Comparison of ENCODE assay signal across 13 cellular contexts in the genomic region with DNA sequence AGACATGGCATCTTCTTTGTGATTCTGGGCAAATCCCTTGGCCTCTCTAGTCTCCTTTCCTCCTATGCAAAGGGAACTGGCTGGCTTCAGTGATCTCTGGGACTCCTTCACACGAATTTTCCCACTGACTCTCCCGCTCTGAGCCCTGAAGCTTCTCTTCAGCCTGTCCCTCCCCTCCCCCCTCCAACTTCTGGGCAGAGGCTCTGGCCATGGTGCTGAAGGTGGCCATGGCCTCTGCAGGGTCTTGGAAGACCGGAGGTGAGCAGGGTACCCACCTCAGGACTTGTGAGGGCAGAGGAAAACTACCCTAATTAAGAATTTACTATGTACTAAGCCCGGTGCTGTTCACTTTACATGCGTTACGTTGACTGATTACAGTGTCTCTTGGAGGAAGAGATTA. TPM values are rescaled to one million over a fixed set of nuclear protein-coding genes. Genes with fewer than 3 reads are reported as not detected.
DNase-seq lines count a peak whose midpoint lies in the region; ATAC-seq and TF ChIP-seq lines count a peak whose summit lies in the region.
"Had no signal": no experiment of that assay in that cellular context is flagged by ENCODE, and none has a peak within 500 bp of the region (broad histone marks: within the 10 kb centered on the region; RNA-seq: fewer than 3 reads in every experiment).

No MANE protein-coding gene starts in this region.

- intact Hi-C loops in vagina (cut with DNase I): no loop called here

- H3K27me3 ChIP-seq in GM23248 (replicated peaks; ENCODE audit: insufficient read depth): peaks cover 28% of the 10 kb centered on the region
- H3K27me3 ChIP-seq in mesendoderm (ENCODE audit: insufficient read depth, low read length, poor library complexity): no peaks in the 10 kb centered on the region
- H3K27me3 ChIP-seq in vagina: no peaks in the 10 kb centered on the region

- H3K4me3 ChIP-seq in GM23248: no peak overlapping the region
- no peak overlapping the region for H3K4me3 ChIP-seq in mesendoderm (ENCODE audit: low read length)
- no peak overlapping the region for H3K4me3 ChIP-seq in vagina
- H3K4me3 ChIP-seq: heart right ventricle, spleen had no signal

- WGBS in GM23248 (ENCODE audit: low coverage in 1 of 2, low lambda C conversion rate in 2 of 2, missing lambda C conversion rate in 2 of 2), 2 experiments: 1% methylated on average over 6 of the region's 6 CpGs
- WGBS in mesendoderm (ENCODE audit: extremely low coverage, insufficient coverage, low lambda C conversion rate): no CpG with 5 or more reads among the region's 6 CpGs

- no peaks in the 10 kb centered on the region for H4K20me1 ChIP-seq in GM23248 (ENCODE audit: insufficient read depth)

- no peak overlapping the region for H2BK5ac ChIP-seq in mesendoderm (ENCODE audit: low read length)

- in situ Hi-C loops in GM23248 (cut with MboI): no loop called here

- no peaks in the 10 kb centered on the region for H3K9me2 ChIP-seq in GM23248 (ENCODE audit: insufficient read depth)

- peak; percentile 47 for DNase-seq in GM23248
- DNase-seq in NCI-H460 (ENCODE audit: extremely low read depth, low read depth): peak; percentile 14
- DNase-seq in dermis blood vessel endothelial cell: peak; percentile 39
- peak; percentile 85 for DNase-seq in mesendoderm
- DNase-seq in NCI-H2081 treated with DMSO at 0.1 percent for 48 hours (lab: John Stamatoyannopoulos, UW): no peak
- no peak for DNase-seq in vagina (ENCODE audit: extremely low spot score in 2 of 2)
- DNase-seq in dedifferentiated amniotic fluid mesenchymal stem cell (ENCODE audit: extremely low spot score): no peak
- DNase-seq: activated CD4-positive, CD25-positive, alpha-beta regulatory T cell treated with anti-CD3 and anti-CD28 coated beads, Interleukin-2, amount 50 U/mL, for 72 hours; CD8-positive, alpha-beta T cell; heart right ventricle; NCI-H187 treated with DMSO at 0.1 percent for 48 hours; spleen had no signal

- no peak overlapping the region for H2BK120ac ChIP-seq in mesendoderm (ENCODE audit: low read depth, low read length)

- ATAC-seq in HG02678 (IDR thresholded peaks at IDR 0.05; ENCODE audit: unreplicated experiment): no peak
- ATAC-seq: CD8-positive, alpha-beta T cell had no signal

- no peak overlapping the region for H3K27ac ChIP-seq in GM23248
- H3K27ac ChIP-seq in mesendoderm (ENCODE audit: low read depth, low read length): no peak overlapping the region
- H3K27ac ChIP-seq in vagina: no peak overlapping the region
- H3K27ac ChIP-seq: heart right ventricle, spleen had no signal

- H4K5ac ChIP-seq in mesendoderm (ENCODE audit: low read length): no peak overlapping the region

- no peak overlapping the region for H3K18ac ChIP-seq in mesendoderm (ENCODE audit: low read length)

- H3K9me3 ChIP-seq in GM23248 (ENCODE audit: low read depth) (no peaks in the 10 kb centered on the region), vagina (no peaks in the 10 kb centered on the region)
- H3K9me3 ChIP-seq: heart right ventricle, spleen had no signal

- TF ChIP-seq POLR2A in vagina (IDR thresholded peaks at IDR 0.05): no peak

- H3K4me1 ChIP-seq in GM23248 (ENCODE audit: insufficient read depth) (no peaks in the 10 kb centered on the region), mesendoderm (ENCODE audit: control insufficient read depth, low read depth, low read length) (no peaks in the 10 kb centered on the region), vagina (peaks cover 19% of the 10 kb centered on the region)
- H3K4me1 ChIP-seq: heart right ventricle, spleen had no signal

- H3K4ac ChIP-seq in mesendoderm (ENCODE audit: low read depth, low read length): no peak overlapping the region

- no peak overlapping the region for H4K8ac ChIP-seq in mesendoderm (ENCODE audit: low read depth, low read length)

- H3K79me1 ChIP-seq in mesendoderm (ENCODE audit: low read length): no peaks in the 10 kb centered on the region

- H3K79me2 ChIP-seq in GM23248 (ENCODE audit: insufficient read depth) (no peaks in the 10 kb centered on the region), mesendoderm (ENCODE audit: control insufficient read depth, insufficient read depth, low read length) (no peaks in the 10 kb centered on the region)

- H3K23ac ChIP-seq in mesendoderm (ENCODE audit: low read length): no peak overlapping the region

- H2BK15ac ChIP-seq in mesendoderm (replicated peaks; ENCODE audit: low read depth): no peak overlapping the region

- H3K4me2 ChIP-seq in GM23248 (ENCODE audit: unreplicated experiment) (no peak overlapping the region), mesendoderm (ENCODE audit: low read length) (no peak overlapping the region)

- no peaks in the 10 kb centered on the region for H3K36me3 ChIP-seq in GM23248 (ENCODE audit: low read depth)
- H3K36me3 ChIP-seq in mesendoderm (ENCODE audit: control insufficient read depth, insufficient read depth, low read length): no peaks in the 10 kb centered on the region
- no peaks in the 10 kb centered on the region for H3K36me3 ChIP-seq in vagina
- H3K36me3 ChIP-seq: heart right ventricle, spleen had no signal

- no peak for TF ChIP-seq CTCF in vagina (IDR thresholded peaks at IDR 0.05)

- no peak overlapping the region for H3K9ac ChIP-seq in GM23248
- no peak overlapping the region for H3K9ac ChIP-seq in mesendoderm (ENCODE audit: low read length)

- no peak overlapping the region for H2AFZ ChIP-seq in GM23248

- no peak overlapping the region for H2AK5ac ChIP-seq in mesendoderm (ENCODE audit: low read length)

- no peak overlapping the region for H3K56ac ChIP-seq in mesendoderm (ENCODE audit: low read length)

- H3F3A ChIP-seq in GM23248 (ENCODE audit: insufficient read depth): no peaks in the 10 kb centered on the region

RNA-seq across cellular contexts. Expression of a gene that starts 29.4 kb away (rescaled TPM):
- total RNA-seq in GM23248 (2014; rRNA removed; shearing (Covaris generic)): not detected in 2 replicates
- not detected in 2 replicates for polyA plus RNA-seq in GM23248 (2016; fragmentation: Nextera tagmentation; extraction: Ambion mirVana)
- not detected in 2 replicates for total RNA-seq in NCI-H460 (2014; rRNA removed; shearing (Covaris generic))
- not detected in 2 replicates for polyA plus RNA-seq in NCI-H460 (2014; cell fraction: nucleus; rRNA removed)
- total RNA-seq in dermis blood vessel endothelial cell: under 0.01 and 0.05 TPM in 2 replicates
- 1.2 TPM for polyA plus RNA-seq in mesendoderm (2013, experiment 1 of 2)
- polyA plus RNA-seq in mesendoderm (2013, experiment 2 of 2): 1.3 TPM
- not detected for total RNA-seq in vagina

Comparison
In these comparisons a context has a peak if more than half of its experiments do, and no peak if none do; other contexts are left out.
1. DNase-seq: peak in GM23248 (single experiment), NCI-H460 (single experiment), dermis blood vessel endothelial cell (single experiment) and mesendoderm (single experiment); none in NCI-H2081 treated with DMSO at 0.1 percent for 48 hours (single experiment), vagina (0 of 2) and dedifferentiated amniotic fluid mesenchymal stem cell (single experiment).